In the genomic region with DNA sequence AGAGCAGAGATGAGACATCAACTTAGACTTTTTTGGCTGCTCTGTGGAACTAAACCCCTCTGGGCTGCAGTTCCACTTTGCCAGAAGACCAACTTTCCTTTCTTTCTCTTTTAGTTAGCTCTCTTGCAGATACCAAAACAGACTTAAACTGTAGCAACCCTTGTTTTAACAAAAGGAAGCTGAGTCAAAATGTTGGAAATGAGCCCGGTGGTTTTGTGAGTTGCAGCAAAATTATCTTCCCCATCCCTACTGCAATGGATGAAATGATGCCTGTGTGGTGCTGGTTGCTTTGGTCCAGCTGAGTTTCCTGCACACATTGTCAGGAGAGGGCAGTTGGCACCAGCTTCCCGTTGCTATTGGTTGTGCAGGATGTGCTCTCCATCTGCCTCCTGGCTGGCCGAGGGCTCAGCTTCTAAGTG, we compare ENCODE assay signal across 8 cellular contexts.
DNase-seq lines count a peak whose midpoint lies in the region; ATAC-seq and TF ChIP-seq lines count a peak whose summit lies in the region.

No MANE protein-coding gene starts in this region.

- H3K27me3 ChIP-seq in GM06990 (replicated peaks; ENCODE audit: control insufficient read depth, insufficient read depth, low read length) (no peaks in the 10 kb centered on the region), ovary (no peaks in the 10 kb centered on the region)

- H3K9me3 ChIP-seq in ovary = no peaks in the 10 kb centered on the region

- no peak for TF ChIP-seq POLR2A in ovary (IDR thresholded peaks at IDR 0.05)

- intact Hi-C loops in ovary (cut with DNase I) = no loop called here

- DNase-seq in GM06990 (ENCODE audit: extremely low read depth, insufficient read length) = no peak
- peak; percentile 89 for DNase-seq in RPMI7951 (ENCODE audit: low read depth)
- peak; percentile 48 for DNase-seq in epithelial cell of esophagus (ENCODE audit: low read depth)
- peak in 1 of 5 donors; percentile 19 for DNase-seq in ovary
- no peak for DNase-seq in NCI-H345 (lab: John Stamatoyannopoulos, UW)

- H3K36me3 ChIP-seq in GM06990 (ENCODE audit: control insufficient read depth, insufficient read depth, low read length) = peaks cover 12% of the 10 kb centered on the region
- no peaks in the 10 kb centered on the region for H3K36me3 ChIP-seq in ovary

- TF ChIP-seq EP300 in ovary (IDR thresholded peaks at IDR 0.05) = no peak

- WGBS in ovary, 3 donors = 15 to 25% (median 24%) methylated on average over 3 of the region's 3 CpGs

- H3K4me1 ChIP-seq in ovary (ENCODE audit: insufficient read depth) = peaks cover 6% of the 10 kb centered on the region

- TF ChIP-seq CTCF in GM06990 (IDR thresholded peaks at IDR 0.05; ENCODE audit: insufficient read depth, low read length, poor library complexity, severe bottlenecking) (no peak), epithelial cell of esophagus (IDR thresholded peaks at IDR 0.05; ENCODE audit: insufficient read depth, low read depth, low read length, missing control alignments) (no peak), ovary (IDR thresholded peaks at IDR 0.05) (no peak)

- ATAC-seq in GM21825 (IDR thresholded peaks at IDR 0.05; ENCODE audit: unreplicated experiment) (peak; percentile 5), GM18520 (IDR thresholded peaks at IDR 0.05; ENCODE audit: unreplicated experiment) (no peak), HG03469 (IDR thresholded peaks at IDR 0.05; ENCODE audit: unreplicated experiment) (no peak)

- H3K27ac ChIP-seq in ovary = peak overlapping the region in 1 of 2 donors; percentile 14

- H3K4me3 ChIP-seq in GM06990 (replicated peaks; ENCODE audit: low read depth, low read length) (peak overlapping the region; percentile 49), epithelial cell of esophagus (ENCODE audit: low read length) (no peak overlapping the region), ovary (peak overlapping the region; percentile 8)

Comparison
In these comparisons a context has a peak if more than half of its experiments do, and no peak if none do; other contexts are left out.
1. DNase-seq: peak in RPMI7951 (single experiment) and epithelial cell of esophagus (single experiment); none in GM06990 (single experiment) and NCI-H345 (single experiment).